ENCODE assay signal across 1 cellular context in genomic region chr7:106010866-106011265, GRCh38.
TF ChIP-seq lines count a peak whose summit lies in the region.

No MANE protein-coding gene starts in this region.

TF ChIP-seq in WTC11, 78 proteins besides CTCF, POLR2A, EP300 and RAD21 (continued from another document):
- TF ChIP-seq ZBTB43 (CRISPR knock-in tag; IDR thresholded peaks at IDR 0.05) = no peak
- TF ChIP-seq ZNF512 (CRISPR knock-in tag; IDR thresholded peaks at IDR 0.05; ENCODE audit: borderline replicate concordance) = no peak
- no peak for TF ChIP-seq STAT6 (CRISPR knock-in tag; conservative IDR thresholded peaks at IDR 0.05; ENCODE audit: low read depth)
- no peak for TF ChIP-seq SMAD4 (CRISPR knock-in tag; IDR thresholded peaks at IDR 0.05)
- no peak for TF ChIP-seq IRF1 (CRISPR knock-in tag; IDR thresholded peaks at IDR 0.05)
- TF ChIP-seq JAZF1 (CRISPR knock-in tag; IDR thresholded peaks at IDR 0.05) = no peak
- no peak for TF ChIP-seq ETV6 (CRISPR knock-in tag; IDR thresholded peaks at IDR 0.05)
- no peak for TF ChIP-seq TP53 (CRISPR knock-in tag; IDR thresholded peaks at IDR 0.05)
- no peak for TF ChIP-seq NFYB (CRISPR knock-in tag; conservative IDR thresholded peaks at IDR 0.05; ENCODE audit: low read depth)
- no peak for TF ChIP-seq GTF2I (CRISPR knock-in tag; conservative IDR thresholded peaks at IDR 0.05)
- TF ChIP-seq CBFB (CRISPR knock-in tag; IDR thresholded peaks at IDR 0.05; ENCODE audit: low read depth) = no peak
- no peak for TF ChIP-seq FOXP4 (CRISPR knock-in tag; IDR thresholded peaks at IDR 0.05)
- TF ChIP-seq ELF4 (CRISPR knock-in tag; IDR thresholded peaks at IDR 0.05; ENCODE audit: low read depth) = no peak
TF ChIP-seq in WTC11: peak in this region for 0.
